Comparison of ENCODE assay signal across 11 cellular contexts in genomic region chr11:17683378-17684161, GRCh38. TPM values are rescaled to one million over a fixed set of nuclear protein-coding genes. Genes with fewer than 3 reads are reported as not detected.
A peak's percentile ranks its signal among the peaks of the same experiment; 100 is the strongest.
DNase-seq lines count a peak whose midpoint lies in the region; ATAC-seq and TF ChIP-seq lines count a peak whose summit lies in the region.
"Had no signal": no experiment of that assay in that cellular context is flagged by ENCODE, and none has a peak within 500 bp of the region (broad histone marks: within the 10 kb centered on the region; RNA-seq: fewer than 3 reads in every experiment).

No MANE protein-coding gene starts in this region.

- H3K27me3 ChIP-seq in fibroblast of lung (ENCODE audit: control insufficient read depth, insufficient read depth, low read length), result no peaks in the 10 kb centered on the region
- H3K27me3 ChIP-seq in H7 (ENCODE audit: control insufficient read depth, insufficient read depth, low read length), result no peaks in the 10 kb centered on the region
- peaks cover 0 to 5% (median 0%) of the 10 kb centered on the region in 3 donors for H3K27me3 ChIP-seq in sigmoid colon

- 59 to 73% methylated on average over 12 of the region's 12 CpGs for WGBS in sigmoid colon, 2 donors

- H3K36me3 ChIP-seq in fibroblast of lung (ENCODE audit: control insufficient read depth, insufficient read depth, low read length) (no peaks in the 10 kb centered on the region), H7 (replicated peaks; ENCODE audit: control insufficient read depth, insufficient read depth, low read length) (no peaks in the 10 kb centered on the region), sigmoid colon (no peaks in the 10 kb centered on the region)
- H3K36me3 ChIP-seq: esophagus squamous epithelium had no signal

- DNase-seq in HFF-Myc (ENCODE audit: extremely low read depth, low read depth) (peak; percentile 29), RPMI7951 (ENCODE audit: low read depth) (peak; percentile 88), fibroblast of lung (ENCODE audit: low read depth in 2 of 2) (peak; percentile 53 to 93), retinal pigment epithelial cell (ENCODE audit: low read depth) (peak; percentile 93), H7 (no peak), sigmoid colon (no peak), SHP77 (lab: John Stamatoyannopoulos, UW) (no peak)
- DNase-seq: activated CD4-positive, alpha-beta T cell treated with anti-CD3 and anti-CD28 coated beads for 1 hour; esophagus squamous epithelium; NCI-H1092 had no signal

- TF ChIP-seq CTCF in HFF-Myc (IDR thresholded peaks at IDR 0.05; ENCODE audit: low read depth, low read length, missing control alignments), result no peak
- TF ChIP-seq CTCF in fibroblast of lung (conservative IDR thresholded peaks at IDR 0.05 in 1 of 2, IDR thresholded peaks at IDR 0.05 in 1 of 2; ENCODE audit: low read depth in 1 of 2, low read length in 2 of 2), result no peak
- TF ChIP-seq CTCF in retinal pigment epithelial cell (conservative IDR thresholded peaks at IDR 0.05; ENCODE audit: low read depth, low read length), result no peak
- TF ChIP-seq CTCF in sigmoid colon (IDR thresholded peaks at IDR 0.05), result no peak

- no peak overlapping the region for H2AFZ ChIP-seq in fibroblast of lung (ENCODE audit: low read length)

- H3K4me3 ChIP-seq in HFF-Myc (replicated peaks; ENCODE audit: low read depth, low read length) (no peak overlapping the region), fibroblast of lung (replicated peaks in 1 of 4; ENCODE audit: control extremely low read depth in 1 of 4, insufficient read depth in 1 of 4, low read depth in 3 of 4, low read length in 4 of 4) (no peak overlapping the region), retinal pigment epithelial cell (ENCODE audit: low read length) (no peak overlapping the region), H7 (ENCODE audit: insufficient read depth, low read depth, low read length) (no peak overlapping the region), sigmoid colon (no peak overlapping the region)
- H3K4me3 ChIP-seq: esophagus squamous epithelium had no signal

- H3K9me3 ChIP-seq in fibroblast of lung (ENCODE audit: control insufficient read depth, insufficient read depth, low read depth, low read length), result no peaks in the 10 kb centered on the region
- no peaks in the 10 kb centered on the region for H3K9me3 ChIP-seq in sigmoid colon
- H3K9me3 ChIP-seq: esophagus squamous epithelium had no signal

- no peak overlapping the region for H3K4me2 ChIP-seq in fibroblast of lung (ENCODE audit: extremely low read depth, insufficient read depth, low read length)

- TF ChIP-seq POLR2A in sigmoid colon (IDR thresholded peaks at IDR 0.05), result no peak

- H3K4me1 ChIP-seq in fibroblast of lung (ENCODE audit: control insufficient read depth, extremely low read depth, insufficient read depth, low read length) (no peaks in the 10 kb centered on the region), sigmoid colon (no peaks in the 10 kb centered on the region)
- H3K4me1 ChIP-seq: esophagus squamous epithelium had no signal

- H3K79me2 ChIP-seq in fibroblast of lung (ENCODE audit: control insufficient read depth, insufficient read depth, low read length), result no peaks in the 10 kb centered on the region

- ATAC-seq in GM21529 (IDR thresholded peaks at IDR 0.05; ENCODE audit: unreplicated experiment), result no peak

- H3K9ac ChIP-seq in fibroblast of lung (ENCODE audit: insufficient read depth, low read length), result no peak overlapping the region

- no peaks in the 10 kb centered on the region for H4K20me1 ChIP-seq in fibroblast of lung (ENCODE audit: control insufficient read depth, extremely low read depth, insufficient read depth, low read length)

- intact Hi-C loops in sigmoid colon (cut with DNase I), result no loop called here

- TF ChIP-seq EP300 in sigmoid colon (IDR thresholded peaks at IDR 0.05), result no peak

- H3K27ac ChIP-seq in fibroblast of lung (ENCODE audit: insufficient read depth, low read length) (no peak overlapping the region), sigmoid colon (no peak overlapping the region)
- H3K27ac ChIP-seq: esophagus squamous epithelium had no signal

RNA-seq across cellular contexts. Expression of gene MYOD1, which starts 35.8 kb away (rescaled TPM):
- total RNA-seq in RPMI7951 (2014; rRNA removed; shearing (Covaris generic)), result 0.72 TPM in 1 of 2 replicates, not detected in the other
- not detected in 2 replicates for total RNA-seq in fibroblast of lung
- not detected in 2 replicates for polyA plus RNA-seq in fibroblast of lung
- not detected in 2 replicates for polyA plus RNA-seq in fibroblast of lung (2012)
- polyA minus RNA-seq in fibroblast of lung (ENCODE audit: low replicate concordance), result not detected in 2 replicates
- total RNA-seq in H7 (2014; rRNA removed; shearing (Covaris generic)), result not detected in 2 replicates
- not detected for total RNA-seq in sigmoid colon
- not detected for polyA plus RNA-seq in sigmoid colon
- total RNA-seq: esophagus squamous epithelium had no signal

RNA-seq across cellular contexts. Expression of gene KCNC1, which starts 51.0 kb away (rescaled TPM):
- not detected in 2 replicates for total RNA-seq in RPMI7951 (2014; rRNA removed; shearing (Covaris generic))
- total RNA-seq in fibroblast of lung (under 0.01 TPM in 1 of 2 replicates, not detected in the other), sigmoid colon (1 to 10 TPM in 1 of 4 donors, under 1 TPM in 2, not detected in 1; 0.36 to 1.9 (median 0.54) TPM)
- polyA plus RNA-seq in fibroblast of lung (not detected in 2 replicates), sigmoid colon (under 1 TPM in 1 of 3 donors, not detected in 2; 0.42 TPM)
- polyA plus RNA-seq in fibroblast of lung (2012), result not detected in 2 replicates
- polyA minus RNA-seq in fibroblast of lung (ENCODE audit: low replicate concordance), result not detected in 2 replicates
- total RNA-seq in H7 (2014; rRNA removed; shearing (Covaris generic)), result not detected in 2 replicates
- total RNA-seq: esophagus squamous epithelium had no signal

Comparison
In these comparisons a context has a peak if more than half of its experiments do, and no peak if none do; other contexts are left out.
1. DNase-seq: peak in HFF-Myc (single experiment), RPMI7951 (single experiment), fibroblast of lung (2 of 2) and retinal pigment epithelial cell (single experiment); none in H7 (single experiment), sigmoid colon (single experiment) and SHP77 (0 of 2).